20 cellular contexts compared by ENCODE assay signal in genomic region chr11:80872116-80872728, GRCh38.
"Had no signal": no experiment of that assay in that cellular context is flagged by ENCODE, and none has a peak within 500 bp of the region (broad histone marks: within the 10 kb centered on the region; RNA-seq: fewer than 3 reads in every experiment).

No MANE protein-coding gene starts in this region.

- H3K27me3 ChIP-seq: cardiac muscle cell, gastrocnemius medialis, heart right ventricle, tibial nerve, vagina had no signal

- H3K4me1 ChIP-seq: gastrocnemius medialis, heart right ventricle, left ventricle myocardium inferior, tibial nerve, vagina had no signal

- H3K9me3 ChIP-seq: gastrocnemius medialis, heart right ventricle, left ventricle myocardium inferior, tibial nerve, vagina had no signal

- H3K27ac ChIP-seq: cardiac muscle cell, gastrocnemius medialis, heart right ventricle, left ventricle myocardium inferior, tibial nerve, vagina, VCaP had no signal

- ATAC-seq: activated T-cell treated with anti-CD3 and anti-CD28 coated beads, Interleukin-2, amount 50 U/mL, for 72 hours; gastrocnemius medialis; heart right ventricle; natural killer cell treated with Interleukin-12 subunit alpha and Interleukin-12 subunit beta and Interleukin-15 and Interleukin-18, amount 100 ng/mL, for 72 hours; right cardiac atrium; stimulated activated memory B cell treated with anti-CD40 and anti-IgM and Interleukin-4, amounts not matched to agents 10 μg/mL and 1 μg/mL and 100 μg/mL, for 72 hours had no signal

- H3K9me3 Mint-ChIP-seq: memory B cell had no signal

- DNase-seq: activated CD4-positive, alpha-beta memory T cell treated with anti-CD3 and anti-CD28 coated beads, Interleukin-2, amount 10 ng/mL, durations not matched to agents 7 days and 5 days; activated gamma-delta T cell treated with Interleukin-2 at 50 U/mL for 16 hours; activated T-cell treated with anti-CD3 and anti-CD28 coated beads, Interleukin-2, amount 50 U/mL, for 72 hours; gastrocnemius medialis; heart right ventricle; left ventricle myocardium inferior; nucleus accumbens; right cardiac atrium had no signal

- H3K36me3 Mint-ChIP-seq: memory B cell; stimulated activated memory B cell treated with anti-CD40 and anti-IgM and Interleukin-4, amounts not matched to agents 10 μg/mL and 1 μg/mL and 100 μg/mL, for 72 hours had no signal

- H3K4me2 ChIP-seq: smooth muscle cell had no signal

- H3K27ac Mint-ChIP-seq: activated CD4-positive, alpha-beta memory T cell treated with anti-CD3 and anti-CD28 coated beads, Interleukin-2, amount 10 ng/mL, durations not matched to agents 7 days and 5 days; activated T-cell treated with anti-CD3 and anti-CD28 coated beads, Interleukin-2, amount 50 U/mL, for 72 hours; memory B cell; natural killer cell treated with Interleukin-12 subunit alpha and Interleukin-12 subunit beta and Interleukin-15 and Interleukin-18, amount 100 ng/mL, for 72 hours; progenitor cell of endocrine pancreas; stimulated activated memory B cell treated with anti-CD40 and anti-IgM and Interleukin-4, amounts not matched to agents 10 μg/mL and 1 μg/mL and 100 μg/mL, for 72 hours had no signal

- H3K4me3 ChIP-seq: cardiac muscle cell, gastrocnemius medialis, heart right ventricle, left ventricle myocardium inferior, smooth muscle cell, tibial nerve, vagina had no signal

- H3K4me3 Mint-ChIP-seq: activated CD4-positive, alpha-beta memory T cell treated with anti-CD3 and anti-CD28 coated beads, Interleukin-2, amount 10 ng/mL, durations not matched to agents 7 days and 5 days; activated T-cell treated with anti-CD3 and anti-CD28 coated beads, Interleukin-2, amount 50 U/mL, for 72 hours; memory B cell; natural killer cell treated with Interleukin-12 subunit alpha and Interleukin-12 subunit beta and Interleukin-15 and Interleukin-18, amount 100 ng/mL, for 72 hours; stimulated activated memory B cell treated with anti-CD40 and anti-IgM and Interleukin-4, amounts not matched to agents 10 μg/mL and 1 μg/mL and 100 μg/mL, for 72 hours had no signal

- H3K27me3 Mint-ChIP-seq: activated CD4-positive, alpha-beta memory T cell treated with anti-CD3 and anti-CD28 coated beads, Interleukin-2, amount 10 ng/mL, durations not matched to agents 7 days and 5 days; memory B cell; natural killer cell treated with Interleukin-12 subunit alpha and Interleukin-12 subunit beta and Interleukin-15 and Interleukin-18, amount 100 ng/mL, for 72 hours; progenitor cell of endocrine pancreas; stimulated activated memory B cell treated with anti-CD40 and anti-IgM and Interleukin-4, amounts not matched to agents 10 μg/mL and 1 μg/mL and 100 μg/mL, for 72 hours had no signal

- H3K4me1 Mint-ChIP-seq: activated CD4-positive, alpha-beta memory T cell treated with anti-CD3 and anti-CD28 coated beads, Interleukin-2, amount 10 ng/mL, durations not matched to agents 7 days and 5 days; memory B cell; stimulated activated memory B cell treated with anti-CD40 and anti-IgM and Interleukin-4, amounts not matched to agents 10 μg/mL and 1 μg/mL and 100 μg/mL, for 72 hours had no signal

- H3K36me3 ChIP-seq: cardiac muscle cell, gastrocnemius medialis, heart right ventricle, left ventricle myocardium inferior, tibial nerve, vagina had no signal

- FAIRE-seq: astrocyte, colon, keratinocyte had no signal
